1 cellular context compared by ENCODE assay signal in genomic region chr22:33076368-33076767, GRCh38.
A peak's percentile ranks its signal among the peaks of the same experiment; 100 is the strongest.
TF ChIP-seq lines count a peak whose summit lies in the region.

No MANE protein-coding gene starts in this region.

TF ChIP-seq in HCT116, 20 proteins besides CTCF, POLR2A, EP300 and RAD21 (continued from another document):
- peak; percentile 24; the same call in 1 of the 2 replicates for TF ChIP-seq REST (IDR thresholded peaks at IDR 0.05; ENCODE audit: low read depth)
